1 cellular context compared by ENCODE assay signal in genomic region chr16:81804134-81804610, GRCh38.
A peak's percentile ranks its signal among the peaks of the same experiment; 100 is the strongest.
TF ChIP-seq lines count a peak whose summit lies in the region.

No MANE protein-coding gene starts in this region.

TF ChIP-seq in K562, 482 proteins besides CTCF, POLR2A, EP300 and RAD21:
- no peak for TF ChIP-seq ZBTB1 (CRISPR knock-in tag; IDR thresholded peaks at IDR 0.05; ENCODE audit: borderline replicate concordance, low read depth)
- TF ChIP-seq SPI1 (IDR thresholded peaks at IDR 0.05; ENCODE audit: borderline replicate concordance, low read depth, low read length), result 0 out of 2 replicates have a peak, but pooled peaks have one; percentile 42
- no peak for TF ChIP-seq NFIC (IDR thresholded peaks at IDR 0.05)
- no peak for TF ChIP-seq FOXJ3 (CRISPR knock-in tag; IDR thresholded peaks at IDR 0.05)
- no peak for TF ChIP-seq TEAD4 (IDR thresholded peaks at IDR 0.05; ENCODE audit: low read length)
- TF ChIP-seq TEAD4 (CRISPR knock-in tag; IDR thresholded peaks at IDR 0.05; ENCODE audit: borderline replicate concordance), result no peak
